10 cellular contexts compared by ENCODE assay signal in genomic region chr5:132455614-132456115, GRCh38.
A peak's percentile ranks its signal among the peaks of the same experiment; 100 is the strongest.
DNase-seq lines count a peak whose midpoint lies in the region; ATAC-seq lines count a peak whose summit lies in the region.
"Had no signal": no experiment of that assay in that cellular context is flagged by ENCODE, and none has a peak within 500 bp of the region (broad histone marks: within the 10 kb centered on the region; RNA-seq: fewer than 3 reads in every experiment).

No MANE protein-coding gene starts in this region.

- no peaks in the 10 kb centered on the region for H3K27me3 Mint-ChIP-seq in stimulated activated naive CD8-positive, alpha-beta T cell treated with anti-CD3 and anti-CD28 coated beads, Interleukin-15, Interleukin-2, amounts not matched to agents 100 ng/mL and 50 ng/mL, for 24 hours
- no peaks in the 10 kb centered on the region for H3K27me3 Mint-ChIP-seq in activated naive CD8-positive, alpha-beta T cell

- peak overlapping the region; percentile 69 for H3K4me3 Mint-ChIP-seq in stimulated activated naive CD8-positive, alpha-beta T cell treated with anti-CD3 and anti-CD28 coated beads, Interleukin-15, Interleukin-2, amounts not matched to agents 100 ng/mL and 50 ng/mL, for 24 hours
- peak overlapping the region; percentile 75 for H3K4me3 Mint-ChIP-seq in activated naive CD8-positive, alpha-beta T cell

- H3K9me3 ChIP-seq in muscle layer of duodenum (ENCODE audit: control insufficient read depth in 1 of 2, low read length in 2 of 2), result no peaks in the 10 kb centered on the region

- no peak for ATAC-seq in stimulated activated naive CD8-positive, alpha-beta T cell treated with anti-CD3 and anti-CD28 coated beads, Interleukin-15, Interleukin-2, amounts not matched to agents 100 U/mL and 50 U/mL, for 24 hours
- no peak for ATAC-seq in HG02840 (IDR thresholded peaks at IDR 0.05; ENCODE audit: low FRiP score, unreplicated experiment)
- ATAC-seq in GM18868 (IDR thresholded peaks at IDR 0.05; ENCODE audit: unreplicated experiment), result no peak

- peaks cover 85% of the 10 kb centered on the region for H3K4me1 Mint-ChIP-seq in stimulated activated naive CD8-positive, alpha-beta T cell treated with anti-CD3 and anti-CD28 coated beads, Interleukin-15, Interleukin-2, amounts not matched to agents 100 ng/mL and 50 ng/mL, for 24 hours (ENCODE audit: low read depth)
- H3K4me1 Mint-ChIP-seq in activated naive CD8-positive, alpha-beta T cell (ENCODE audit: low read depth), result peaks cover 83% of the 10 kb centered on the region

- peak overlapping the region in 1 of 2 donors; percentile 2 for H3K4me3 ChIP-seq in muscle layer of duodenum (ENCODE audit: low read depth in 1 of 2, low read length in 2 of 2)

- DNase-seq in stimulated activated naive CD8-positive, alpha-beta T cell treated with anti-CD3 and anti-CD28 coated beads, Interleukin-15, Interleukin-2, amounts not matched to agents 100 U/mL and 50 U/mL, for 24 hours, result no peak
- DNase-seq in cerebellar nuclear complex (lab: John Stamatoyannopoulos, UW), result no peak
- DNase-seq in DMS79 treated with DMSO at 0.1 percent for 48 hours (lab: John Stamatoyannopoulos, UW), result no peak
- DNase-seq: Calu3, NCI-H446 treated with DMSO at 0.1 percent for 48 hours had no signal

- H3K4me1 ChIP-seq in muscle layer of duodenum (ENCODE audit: control insufficient read depth in 1 of 2, insufficient read depth in 2 of 2, low read length in 2 of 2), result peaks cover 37 to 44% of the 10 kb centered on the region in 2 donors

- H3K36me3 ChIP-seq in muscle layer of duodenum (ENCODE audit: control insufficient read depth in 1 of 2, insufficient read depth in 2 of 2, low read length in 2 of 2), result peaks cover 0 to 14% of the 10 kb centered on the region in 2 donors

- no peaks in the 10 kb centered on the region for H3K27me3 ChIP-seq in muscle layer of duodenum (ENCODE audit: low read depth, low read length)

- H3K27ac Mint-ChIP-seq in stimulated activated naive CD8-positive, alpha-beta T cell treated with anti-CD3 and anti-CD28 coated beads, Interleukin-15, Interleukin-2, amounts not matched to agents 100 ng/mL and 50 ng/mL, for 24 hours, result peak overlapping the region; percentile 81
- peak overlapping the region; percentile 95 for H3K27ac Mint-ChIP-seq in activated naive CD8-positive, alpha-beta T cell

- H3K27ac ChIP-seq in muscle layer of duodenum (ENCODE audit: low read length), result peak overlapping the region; percentile 78

- peaks cover 37% of the 10 kb centered on the region for H3K36me3 Mint-ChIP-seq in stimulated activated naive CD8-positive, alpha-beta T cell treated with anti-CD3 and anti-CD28 coated beads, Interleukin-15, Interleukin-2, amounts not matched to agents 100 ng/mL and 50 ng/mL, for 24 hours (ENCODE audit: low read depth)
- peaks cover 21% of the 10 kb centered on the region for H3K36me3 Mint-ChIP-seq in activated naive CD8-positive, alpha-beta T cell

- no peaks in the 10 kb centered on the region for H3K9me3 Mint-ChIP-seq in stimulated activated naive CD8-positive, alpha-beta T cell treated with anti-CD3 and anti-CD28 coated beads, Interleukin-15, Interleukin-2, amounts not matched to agents 100 ng/mL and 50 ng/mL, for 24 hours
- H3K9me3 Mint-ChIP-seq in activated naive CD8-positive, alpha-beta T cell (ENCODE audit: low read depth), result no peaks in the 10 kb centered on the region
